25 cellular contexts compared by ENCODE assay signal in genomic region chr15:100052716-100053475, GRCh38.
DNase-seq lines count a peak whose midpoint lies in the region; ATAC-seq and TF ChIP-seq lines count a peak whose summit lies in the region.
"Had no signal": no experiment of that assay in that cellular context is flagged by ENCODE, and none has a peak within 500 bp of the region (broad histone marks: within the 10 kb centered on the region; RNA-seq: fewer than 3 reads in every experiment).

No MANE protein-coding gene starts in this region.

- H3K27me3 ChIP-seq in esophagus muscularis mucosa: no peaks in the 10 kb centered on the region
- H3K27me3 ChIP-seq: BE2C, BLaER1 had no signal

- no peak for TF ChIP-seq POLR2A in esophagus muscularis mucosa (IDR thresholded peaks at IDR 0.05; ENCODE audit: low read depth)

- H3K4me1 Mint-ChIP-seq in neural crest cell: peaks cover 5% of the 10 kb centered on the region
- H3K4me1 Mint-ChIP-seq: CD4-positive, alpha-beta memory T cell; CD4-positive, CD25-positive, alpha-beta regulatory T cell; CD8-positive, alpha-beta memory T cell had no signal

- TF ChIP-seq EP300 in esophagus muscularis mucosa (IDR thresholded peaks at IDR 0.05): no peak

- H3K27ac ChIP-seq in VCaP (peak overlapping the region; percentile 19; the same call in 1 of the 2 replicates), esophagus muscularis mucosa (replicated peaks in 1 of 4) (no peak overlapping the region)
- H3K27ac ChIP-seq: BLaER1 had no signal

- H3K36me3 ChIP-seq in esophagus muscularis mucosa: no peaks in the 10 kb centered on the region
- H3K36me3 ChIP-seq: BE2C, BLaER1 had no signal

- H3K9me3 Mint-ChIP-seq in neural crest cell: no peaks in the 10 kb centered on the region

- peak overlapping the region; percentile 67 for H3K27ac Mint-ChIP-seq in neural crest cell (ENCODE audit: unreplicated experiment)
- H3K27ac Mint-ChIP-seq: CD14-positive monocyte; CD4-positive, alpha-beta memory T cell; CD4-positive, CD25-positive, alpha-beta regulatory T cell; CD8-positive, alpha-beta memory T cell had no signal

- H3K4me1 ChIP-seq in esophagus muscularis mucosa: no peaks in the 10 kb centered on the region
- H3K4me1 ChIP-seq: BE2C, BLaER1 had no signal

- ATAC-seq in GM21381 (IDR thresholded peaks at IDR 0.05; ENCODE audit: unreplicated experiment) (no peak), GM21423 (IDR thresholded peaks at IDR 0.05; ENCODE audit: unreplicated experiment) (no peak)
- ATAC-seq: GM12878 had no signal

- H3K4me3 ChIP-seq in esophagus muscularis mucosa: no peak overlapping the region
- H3K4me3 ChIP-seq: BLaER1, GM12878 had no signal

- H3K27me3 Mint-ChIP-seq in neural crest cell (ENCODE audit: low read depth): no peaks in the 10 kb centered on the region
- H3K27me3 Mint-ChIP-seq: CD4-positive, alpha-beta memory T cell; CD4-positive, CD25-positive, alpha-beta regulatory T cell had no signal

- no peaks in the 10 kb centered on the region for H3K9me3 ChIP-seq in esophagus muscularis mucosa
- H3K9me3 ChIP-seq: BE2C had no signal

- DNase-seq in esophagus muscularis mucosa (ENCODE audit: extremely low spot score): peak; percentile 55
- no peak for DNase-seq in neural crest cell (ENCODE audit: low read depth, low spot score)
- no peak for DNase-seq in iPS-NIHi7 (ENCODE audit: extremely low spot score)
- no peak for DNase-seq in NCI-H774 (lab: John Stamatoyannopoulos, UW)
- DNase-seq: 8988T; ACHN; BE2C; C1 segment of cervical spinal cord; CD4-positive, alpha-beta memory T cell; CD4-positive, CD25-positive, alpha-beta regulatory T cell; CD8-positive, alpha-beta memory T cell; COR-L47; DMS 273 treated with DMSO at 0.1 percent for 48 hours; DMS153; DMS53; DMS79; DND-41; EL; GDM1 had no signal

- intact Hi-C loops in esophagus muscularis mucosa (cut with DNase I): no loop called here

- 90% methylated on average over 19 of the region's 19 CpGs for WGBS in esophagus muscularis mucosa

- no peak overlapping the region for H3K4me3 Mint-ChIP-seq in neural crest cell
- H3K4me3 Mint-ChIP-seq: CD14-positive monocyte; CD4-positive, alpha-beta memory T cell; CD4-positive, CD25-positive, alpha-beta regulatory T cell; CD8-positive, alpha-beta memory T cell had no signal

- H3K36me3 Mint-ChIP-seq in neural crest cell (ENCODE audit: low read depth): no peaks in the 10 kb centered on the region
- H3K36me3 Mint-ChIP-seq: CD14-positive monocyte had no signal

- TF ChIP-seq CTCF in VCaP (conservative IDR thresholded peaks at IDR 0.05): no peak
- no peak for TF ChIP-seq CTCF in esophagus muscularis mucosa (IDR thresholded peaks at IDR 0.05)
- TF ChIP-seq CTCF in neural crest cell (conservative IDR thresholded peaks at IDR 0.05): no peak
